ENCODE assay signal across 8 cellular contexts in the genomic region with DNA sequence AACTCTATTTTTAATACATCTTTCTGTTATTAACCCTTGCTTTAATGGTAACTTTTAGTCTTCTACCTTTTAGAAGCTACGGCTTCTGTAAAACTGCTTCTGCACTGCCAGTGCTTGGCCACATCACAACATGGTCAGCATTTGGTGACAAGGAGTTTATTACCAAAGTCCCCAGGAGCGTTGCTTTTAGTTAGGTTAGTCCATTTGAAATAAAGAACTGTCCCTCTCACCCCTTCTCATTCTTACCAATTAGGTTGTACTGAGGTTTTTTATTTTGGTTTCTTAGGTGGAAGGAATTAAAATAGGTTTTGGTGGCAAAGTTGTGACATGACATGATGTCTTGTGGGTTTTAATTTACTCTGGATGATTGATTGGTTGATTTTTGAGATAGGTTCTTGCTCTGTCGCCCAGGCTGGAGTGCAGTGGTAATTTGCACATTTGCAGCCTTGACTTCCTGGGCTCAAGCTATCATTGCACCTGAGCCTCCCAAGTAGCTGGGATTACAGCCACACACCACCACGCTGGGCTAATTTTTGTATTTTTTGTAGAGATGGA. TPM values are rescaled to one million over a fixed set of nuclear protein-coding genes. Genes with fewer than 3 reads are reported as not detected.
DNase-seq lines count a peak whose midpoint lies in the region; TF ChIP-seq lines count a peak whose summit lies in the region.

No MANE protein-coding gene starts in this region.

- H3K27ac ChIP-seq in SK-N-MC = peak overlapping the region; percentile 70; the same call in 1 of the 2 replicates
- peak overlapping the region; percentile 72 for H3K27ac ChIP-seq in rectal smooth muscle tissue (ENCODE audit: low read depth, low read length)

- TF ChIP-seq CTCF in GM12865 (IDR thresholded peaks at IDR 0.05; ENCODE audit: insufficient read depth, low read depth, low read length, missing control alignments) (no peak), fibroblast of the aortic adventitia (IDR thresholded peaks at IDR 0.05; ENCODE audit: insufficient read depth, low read length) (no peak)

- peaks cover 18% of the 10 kb centered on the region for H3K36me3 ChIP-seq in SK-N-MC (ENCODE audit: insufficient read depth, low read length)
- H3K36me3 ChIP-seq in rectal smooth muscle tissue (ENCODE audit: control insufficient read depth, insufficient read depth, low read length) = no peaks in the 10 kb centered on the region

- H3K9ac ChIP-seq in SK-N-MC (ENCODE audit: insufficient read length) (peak overlapping the region; percentile 27), rectal smooth muscle tissue (ENCODE audit: low read length) (no peak overlapping the region)

- H3K9me3 ChIP-seq in SK-N-MC (ENCODE audit: low read depth, low read length) = no peaks in the 10 kb centered on the region

- no peaks in the 10 kb centered on the region for H3K27me3 ChIP-seq in rectal smooth muscle tissue (ENCODE audit: control insufficient read depth, insufficient read depth, low read length)

- peak overlapping the region; percentile 42 for H3K4me3 ChIP-seq in GM12865 (ENCODE audit: low read depth, low read length)
- peak overlapping the region; percentile 75 for H3K4me3 ChIP-seq in SK-N-MC
- H3K4me3 ChIP-seq in fibroblast of the aortic adventitia (ENCODE audit: low read depth, low read length) = peak overlapping the region; percentile 55
- peak overlapping the region; percentile 60 for H3K4me3 ChIP-seq in rectal smooth muscle tissue (ENCODE audit: low read length)

- peaks cover 12% of the 10 kb centered on the region for H3K4me1 ChIP-seq in rectal smooth muscle tissue (ENCODE audit: control insufficient read depth, insufficient read depth, low read length)

- DNase-seq in GM12865 (ENCODE audit: low read depth) (no peak), SK-N-MC (ENCODE audit: low read depth, low spot score) (no peak), fibroblast of the aortic adventitia (ENCODE audit: low read depth) (no peak), NCI-H82 treated with DMSO at 0.1 percent for 48 hours (lab: John Stamatoyannopoulos, UW; ENCODE audit: unreplicated experiment) (no peak), NCI-H187 (lab: John Stamatoyannopoulos, UW) (no peak), KG1 (lab: John Stamatoyannopoulos, UW) (no peak)
- no peak for DNase-seq in activated CD8-positive, alpha-beta memory T cell treated with anti-CD3 and anti-CD28 coated beads for 24 hours

RNA-seq across cellular contexts. Expression of gene SPEN, which starts 39.2 kb away (rescaled TPM):
- 20.5 and 24.3 TPM in 2 replicates for total RNA-seq in fibroblast of the aortic adventitia (ENCODE audit: low replicate concordance)
